Comparison of ENCODE assay signal across 19 cellular contexts in genomic region chr3:37559461-37559860, GRCh38.
DNase-seq lines count a peak whose midpoint lies in the region; ATAC-seq and TF ChIP-seq lines count a peak whose summit lies in the region.
"Had no signal": no experiment of that assay in that cellular context is flagged by ENCODE, and none has a peak within 500 bp of the region (broad histone marks: within the 10 kb centered on the region; RNA-seq: fewer than 3 reads in every experiment).

No MANE protein-coding gene starts in this region.

- no peak overlapping the region for H3K27ac ChIP-seq in dorsolateral prefrontal cortex
- H3K27ac ChIP-seq: right lobe of liver, RWPE1 had no signal

- peak; percentile 49 for DNase-seq in natural killer cell treated with Interleukin-12 subunit alpha and Interleukin-12 subunit beta and Interleukin-15 and Interleukin-18, amount 100 ng/mL, for 72 hours (ENCODE audit: low spot score)
- DNase-seq in natural killer cell: no peak
- DNase-seq in NCI-H2171 (lab: John Stamatoyannopoulos, UW): peak; percentile 32
- peak; percentile 15 for DNase-seq in dermis blood vessel endothelial cell
- DNase-seq in sciatic nerve (ENCODE audit: low spot score): no peak
- DNase-seq in dorsolateral prefrontal cortex: no peak
- DNase-seq in CD1c-positive myeloid dendritic cell (ENCODE audit: extremely low spot score): no peak
- DNase-seq: activated CD4-positive, alpha-beta T cell treated with anti-CD3 and anti-CD28 coated beads, Interleukin-2, amount 10 ng/mL, durations not matched to agents 24 days and 14 days; activated T-cell treated with anti-CD3 and anti-CD28 coated beads, Interleukin-2, amount 50 U/mL, for 4 hours; BE2C; foreskin melanocyte; naive thymus-derived CD8-positive, alpha-beta T cell; NCI-H187 treated with DMSO at 0.1 percent for 48 hours; right lobe of liver; stimulated activated naive CD8-positive, alpha-beta T cell treated with anti-CD3 and anti-CD28 coated beads, Interleukin-15, amount 100 ng/mL, for 72 hours had no signal

- no peaks in the 10 kb centered on the region for H3K9me3 Mint-ChIP-seq in natural killer cell treated with Interleukin-12 subunit alpha and Interleukin-12 subunit beta and Interleukin-15 and Interleukin-18, amount 100 ng/mL, for 72 hours
- H3K9me3 Mint-ChIP-seq in natural killer cell: no peaks in the 10 kb centered on the region
- H3K9me3 Mint-ChIP-seq: activated CD4-positive, alpha-beta T cell treated with anti-CD3 and anti-CD28 coated beads, Interleukin-2, amount 10 ng/mL, durations not matched to agents 24 days and 14 days; activated T-cell treated with anti-CD3 and anti-CD28 coated beads, Interleukin-2, amount 50 U/mL, for 4 hours; stimulated activated naive CD8-positive, alpha-beta T cell treated with anti-CD3 and anti-CD28 coated beads, Interleukin-15, amount 100 ng/mL, for 72 hours; T-helper 1 cell treated with Interleukin-12 subunit alpha and Interleukin-12 subunit beta and Interleukin-4 antibody, amounts not matched to agents 30 μg/mL and 1 μg/mL, for 36 hours had no signal

- intact Hi-C loops in natural killer cell (cut with micrococcal nuclease) (no loop called here), sciatic nerve (cut with DNase I) (no loop called here), dorsolateral prefrontal cortex (cut with DNase I) (no loop called here)

- TF ChIP-seq CTCF in natural killer cell (IDR thresholded peaks at IDR 0.05) (no peak), dorsolateral prefrontal cortex (IDR thresholded peaks at IDR 0.05 in 54 of 56, conservative IDR thresholded peaks at IDR 0.05 in 2 of 56; ENCODE audit: low read depth in 1 of 56, partially characterized antibody in 56 of 56) (no peak)

- H3K36me3 Mint-ChIP-seq in natural killer cell treated with Interleukin-12 subunit alpha and Interleukin-12 subunit beta and Interleukin-15 and Interleukin-18, amount 100 ng/mL, for 72 hours: no peaks in the 10 kb centered on the region
- no peaks in the 10 kb centered on the region for H3K36me3 Mint-ChIP-seq in natural killer cell
- H3K36me3 Mint-ChIP-seq: naive thymus-derived CD8-positive, alpha-beta T cell had no signal

- no peaks in the 10 kb centered on the region for H3K27me3 ChIP-seq in dorsolateral prefrontal cortex
- H3K27me3 ChIP-seq: BE2C, right lobe of liver had no signal

- H3K4me1 Mint-ChIP-seq in natural killer cell treated with Interleukin-12 subunit alpha and Interleukin-12 subunit beta and Interleukin-15 and Interleukin-18, amount 100 ng/mL, for 72 hours (ENCODE audit: low read depth in 2 of 2): no peaks in the 10 kb centered on the region
- no peaks in the 10 kb centered on the region for H3K4me1 Mint-ChIP-seq in natural killer cell
- H3K4me1 Mint-ChIP-seq: activated CD4-positive, alpha-beta T cell treated with anti-CD3 and anti-CD28 coated beads, Interleukin-2, amount 10 ng/mL, durations not matched to agents 24 days and 14 days; stimulated activated naive CD8-positive, alpha-beta T cell treated with anti-CD3 and anti-CD28 coated beads, Interleukin-15, amount 100 ng/mL, for 72 hours had no signal

- no peak overlapping the region for H3K27ac Mint-ChIP-seq in natural killer cell treated with Interleukin-12 subunit alpha and Interleukin-12 subunit beta and Interleukin-15 and Interleukin-18, amount 100 ng/mL, for 72 hours
- H3K27ac Mint-ChIP-seq in natural killer cell: no peak overlapping the region
- H3K27ac Mint-ChIP-seq: activated CD4-positive, alpha-beta T cell treated with anti-CD3 and anti-CD28 coated beads, Interleukin-2, amount 10 ng/mL, durations not matched to agents 24 days and 14 days; naive thymus-derived CD8-positive, alpha-beta T cell; stimulated activated naive CD8-positive, alpha-beta T cell treated with anti-CD3 and anti-CD28 coated beads, Interleukin-15, amount 100 ng/mL, for 72 hours; T-helper 1 cell treated with Interleukin-12 subunit alpha and Interleukin-12 subunit beta and Interleukin-4 antibody, amounts not matched to agents 30 μg/mL and 1 μg/mL, for 36 hours had no signal

- no peak overlapping the region for H3K4me3 Mint-ChIP-seq in natural killer cell treated with Interleukin-12 subunit alpha and Interleukin-12 subunit beta and Interleukin-15 and Interleukin-18, amount 100 ng/mL, for 72 hours
- no peak overlapping the region for H3K4me3 Mint-ChIP-seq in natural killer cell
- H3K4me3 Mint-ChIP-seq: activated CD4-positive, alpha-beta T cell treated with anti-CD3 and anti-CD28 coated beads, Interleukin-2, amount 10 ng/mL, durations not matched to agents 24 days and 14 days; activated T-cell treated with anti-CD3 and anti-CD28 coated beads, Interleukin-2, amount 50 U/mL, for 4 hours; naive thymus-derived CD8-positive, alpha-beta T cell; stimulated activated naive CD8-positive, alpha-beta T cell treated with anti-CD3 and anti-CD28 coated beads, Interleukin-15, amount 100 ng/mL, for 72 hours; T-helper 1 cell treated with Interleukin-12 subunit alpha and Interleukin-12 subunit beta and Interleukin-4 antibody, amounts not matched to agents 30 μg/mL and 1 μg/mL, for 36 hours had no signal

- ATAC-seq in natural killer cell treated with Interleukin-12 subunit alpha and Interleukin-12 subunit beta and Interleukin-15 and Interleukin-18, amount 100 ng/mL, for 72 hours: no peak
- ATAC-seq in natural killer cell (no peak), HG02852 (IDR thresholded peaks at IDR 0.05; ENCODE audit: unreplicated experiment) (no peak), sciatic nerve (no peak)
- ATAC-seq: activated T-cell treated with anti-CD3 and anti-CD28 coated beads, Interleukin-2, amount 50 U/mL, for 4 hours; left lobe of liver; naive thymus-derived CD8-positive, alpha-beta T cell; right lobe of liver; stimulated activated naive CD8-positive, alpha-beta T cell treated with anti-CD3 and anti-CD28 coated beads, Interleukin-15, amount 100 ng/mL, for 72 hours had no signal

- peaks cover 9 to 30% of the 10 kb centered on the region in 2 donors for H3K27me3 Mint-ChIP-seq in natural killer cell treated with Interleukin-12 subunit alpha and Interleukin-12 subunit beta and Interleukin-15 and Interleukin-18, amount 100 ng/mL, for 72 hours
- H3K27me3 Mint-ChIP-seq in natural killer cell (ENCODE audit: low read depth in 2 of 2): peaks cover under 1 to 4% of the 10 kb centered on the region in 2 donors
- H3K27me3 Mint-ChIP-seq: activated CD4-positive, alpha-beta T cell treated with anti-CD3 and anti-CD28 coated beads, Interleukin-2, amount 10 ng/mL, durations not matched to agents 24 days and 14 days had no signal

- H3K4me3 ChIP-seq in dorsolateral prefrontal cortex: no peak overlapping the region
- H3K4me3 ChIP-seq: right lobe of liver had no signal

Comparison
In these comparisons a context has a peak if more than half of its experiments do, and no peak if none do; other contexts are left out.
1. DNase-seq: peak in natural killer cell treated with Interleukin-12 subunit alpha and Interleukin-12 subunit beta and Interleukin-15 and Interleukin-18, amount 100 ng/mL, for 72 hours (single experiment), NCI-H2171 (single experiment) and dermis blood vessel endothelial cell (single experiment); none in natural killer cell (single experiment), sciatic nerve (single experiment), dorsolateral prefrontal cortex (0 of 10) and CD1c-positive myeloid dendritic cell (single experiment).